ENCODE assay signal across 8 cellular contexts in the genomic region with DNA sequence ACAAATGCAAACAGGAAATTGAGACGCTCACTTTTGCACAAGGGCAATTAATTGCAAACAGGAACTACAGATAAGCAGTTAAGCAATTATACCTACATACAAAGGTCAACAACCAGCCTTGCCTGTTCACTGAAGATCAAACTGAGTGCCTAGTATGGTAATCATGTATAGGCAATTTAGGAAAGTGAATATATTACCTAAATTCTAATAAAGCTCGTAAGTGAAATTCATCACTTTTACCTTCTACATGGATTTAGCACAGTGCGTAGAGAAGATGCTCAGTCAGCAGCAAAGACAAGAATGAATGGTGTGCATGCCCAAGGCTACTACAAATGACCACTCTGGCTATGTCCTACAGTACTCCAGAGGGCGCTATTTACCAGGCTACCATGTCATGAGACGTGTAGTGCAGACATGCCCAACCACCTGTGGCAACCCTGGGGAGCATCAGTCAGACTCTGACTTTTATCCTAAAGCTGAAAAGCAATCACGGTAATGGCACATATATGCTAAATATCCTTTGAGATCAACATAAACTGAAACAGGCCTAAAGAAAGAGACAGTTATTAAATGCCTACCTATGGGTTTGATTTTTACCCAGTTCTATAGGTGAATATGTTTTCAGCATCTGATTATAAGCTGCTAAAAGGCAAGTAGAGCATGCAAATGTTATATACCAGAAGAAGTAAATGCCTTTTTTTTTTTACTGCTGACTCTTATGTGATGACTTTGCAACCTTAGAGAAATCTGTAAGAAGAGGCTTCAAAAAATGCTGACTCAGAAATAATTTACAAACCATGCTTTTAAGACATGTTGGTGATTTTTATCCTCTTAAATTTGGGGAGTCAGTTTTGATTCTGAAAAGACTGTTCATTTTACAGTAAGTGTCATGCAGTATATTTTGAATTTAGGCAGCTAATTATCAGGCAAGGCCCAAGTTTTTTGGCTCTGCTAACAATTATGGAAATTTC.
DNase-seq lines count a peak whose midpoint lies in the region; ATAC-seq, FAIRE-seq and TF ChIP-seq lines count a peak whose summit lies in the region.

No MANE protein-coding gene starts in this region.

- no peaks in the 10 kb centered on the region for H3K9me3 Mint-ChIP-seq in osteocyte (ENCODE audit: unreplicated experiment)

- no peak overlapping the region for H3K4me3 ChIP-seq in fibroblast of pulmonary artery (replicated peaks; ENCODE audit: low read depth, low read length)

- no peaks in the 10 kb centered on the region for H3K27me3 Mint-ChIP-seq in osteocyte (ENCODE audit: unreplicated experiment)

- peak; percentile 100 for ATAC-seq in GM21526 (IDR thresholded peaks at IDR 0.05; ENCODE audit: low FRiP score, unreplicated experiment)

- no peak overlapping the region for H3K4me3 Mint-ChIP-seq in osteocyte (ENCODE audit: unreplicated experiment)

- no peak overlapping the region for H3K27ac Mint-ChIP-seq in osteocyte (ENCODE audit: unreplicated experiment)

- no peaks in the 10 kb centered on the region for H3K36me3 Mint-ChIP-seq in osteocyte (ENCODE audit: unreplicated experiment)

- TF ChIP-seq CTCF in fibroblast of pulmonary artery (IDR thresholded peaks at IDR 0.05; ENCODE audit: low read length, missing control alignments) (peak; percentile 82), osteocyte (IDR thresholded peaks at IDR 0.05) (peak; percentile 59)

- no peaks in the 10 kb centered on the region for H3K4me1 Mint-ChIP-seq in osteocyte (ENCODE audit: unreplicated experiment)

- no peak for FAIRE-seq in frontal cortex (lab: Jason Lieb, UNC)

- DNase-seq in DMS53 (lab: John Stamatoyannopoulos, UW) (peak; percentile 90), HT-29 (ENCODE audit: low spot score) (peak; percentile 92), NOMO-1 treated with dmso at 0.1 percent for 144 hours (lab: John Stamatoyannopoulos, UW; ENCODE audit: unreplicated experiment) (peak; percentile 39), activated T-cell treated with anti-CD3 and anti-CD28 coated beads for 4 hours (peak; percentile 30), fibroblast of pulmonary artery (ENCODE audit: low read depth) (peak; percentile 81), osteocyte (ENCODE audit: extremely low spot score, unreplicated experiment) (no peak), frontal cortex (ENCODE audit: low spot score in 2 of 2) (no peak)

Comparison
In these comparisons a context has a peak if more than half of its experiments do, and no peak if none do; other contexts are left out.
1. DNase-seq: peak in DMS53 (single experiment), HT-29 (single experiment), NOMO-1 treated with dmso at 0.1 percent for 144 hours (single experiment), activated T-cell treated with anti-CD3 and anti-CD28 coated beads for 4 hours (single experiment) and fibroblast of pulmonary artery (single experiment); none in osteocyte (single experiment) and frontal cortex (0 of 2).